In genomic region chr12:96015672-96016071, GRCh38 we compare ENCODE assay signal across 9 cellular contexts. TPM values are rescaled to one million over a fixed set of nuclear protein-coding genes. Genes with fewer than 3 reads are reported as not detected.
DNase-seq lines count a peak whose midpoint lies in the region; FAIRE-seq and TF ChIP-seq lines count a peak whose summit lies in the region.
"Had no signal": no experiment of that assay in that cellular context is flagged by ENCODE, and none has a peak within 500 bp of the region (broad histone marks: within the 10 kb centered on the region; RNA-seq: fewer than 3 reads in every experiment).

No MANE protein-coding gene starts in this region.

- TF ChIP-seq CTCF in endodermal cell (conservative IDR thresholded peaks at IDR 0.05), result peak; percentile 80
- peak; percentile 57 for TF ChIP-seq CTCF in neural cell (IDR thresholded peaks at IDR 0.05; ENCODE audit: poor library complexity, severe bottlenecking)

- no peak overlapping the region for H3K4me3 Mint-ChIP-seq in endodermal cell
- H3K4me3 Mint-ChIP-seq: memory B cell had no signal

- DNase-seq in ELF-1 (ENCODE audit: low read depth, low spot score) (peak; percentile 38), MV-4-11 (lab: John Stamatoyannopoulos, UW) (peak; percentile 33), endodermal cell (peak; percentile 85), cerebellum (ENCODE audit: low spot score) (no peak), H54 (ENCODE audit: insufficient read length, low spot score) (no peak), NK-92 (lab: John Stamatoyannopoulos, UW; ENCODE audit: unreplicated experiment) (no peak)
- DNase-seq: activated naive CD4-positive, alpha-beta T cell treated with anti-CD3 and anti-CD28 coated beads, Interleukin-2, amount 50 U/mL, for 16 hours had no signal

- no peaks in the 10 kb centered on the region for H3K27me3 Mint-ChIP-seq in endodermal cell (ENCODE audit: insufficient read depth)
- H3K27me3 Mint-ChIP-seq: memory B cell had no signal

- H3K4me1 ChIP-seq in endodermal cell (ENCODE audit: control insufficient read depth, insufficient read depth, low read length), result no peaks in the 10 kb centered on the region

- H3K27ac Mint-ChIP-seq in endodermal cell, result no peak overlapping the region
- H3K27ac Mint-ChIP-seq: memory B cell had no signal

- no peak overlapping the region for H3K4me2 ChIP-seq in neural cell (ENCODE audit: low read length)

- TF ChIP-seq EP300 in neural cell (conservative IDR thresholded peaks at IDR 0.05; ENCODE audit: poor library complexity, severe bottlenecking), result no peak

- no peaks in the 10 kb centered on the region for H3K4me1 Mint-ChIP-seq in endodermal cell

- FAIRE-seq in H54 (lab: Jason Lieb, UNC), result no peak

- no peaks in the 10 kb centered on the region for H3K9me3 Mint-ChIP-seq in endodermal cell
- H3K9me3 Mint-ChIP-seq: memory B cell had no signal

- WGBS in endodermal cell (ENCODE audit: insufficient coverage in 1 of 2, insufficient read length in 1 of 2), 2 experiments, result 84 to 91% methylated on average over 5 of the region's 5 CpGs

- no peaks in the 10 kb centered on the region for H4K20me1 ChIP-seq in neural cell (ENCODE audit: insufficient read depth)

- TF ChIP-seq RAD21 in neural cell (conservative IDR thresholded peaks at IDR 0.05), result peak; percentile 51

- TF ChIP-seq POLR2A in H54 (IDR thresholded peaks at IDR 0.05; ENCODE audit: low read depth, low read length), result no peak

- peaks cover 62% of the 10 kb centered on the region for H3K36me3 Mint-ChIP-seq in endodermal cell (ENCODE audit: low read depth)

- no peaks in the 10 kb centered on the region for H3K79me2 ChIP-seq in neural cell (replicated peaks; ENCODE audit: insufficient read depth, low read length)

- H3K9me2 ChIP-seq in neural cell (ENCODE audit: insufficient read depth, low read length), result no peaks in the 10 kb centered on the region

- H3K4me3 ChIP-seq in endodermal cell (ENCODE audit: low read length) (no peak overlapping the region), neural cell (ENCODE audit: low read length) (no peak overlapping the region)

- no peaks in the 10 kb centered on the region for H3F3A ChIP-seq in neural cell (ENCODE audit: insufficient read depth, low read length, poor library complexity, severe bottlenecking)

- H3K36me3 ChIP-seq in endodermal cell (ENCODE audit: control insufficient read depth, insufficient read depth, low read length) (peaks cover 71% of the 10 kb centered on the region), neural cell (ENCODE audit: insufficient read depth, low read length) (no peaks in the 10 kb centered on the region)

- H3K9ac ChIP-seq in endodermal cell (ENCODE audit: extremely low read depth, low read length, poor library complexity, severe bottlenecking) (no peak overlapping the region), neural cell (ENCODE audit: low read length) (no peak overlapping the region)

- H3K27ac ChIP-seq in endodermal cell (ENCODE audit: low read depth, low read length) (no peak overlapping the region), neural cell (ENCODE audit: low read length) (no peak overlapping the region)

- H3K27me3 ChIP-seq in endodermal cell (ENCODE audit: control insufficient read depth, insufficient read depth, low read length, poor library complexity, severe bottlenecking) (no peaks in the 10 kb centered on the region), neural cell (ENCODE audit: insufficient read depth, low read depth, low read length) (no peaks in the 10 kb centered on the region)

- no peaks in the 10 kb centered on the region for H3K9me3 ChIP-seq in endodermal cell (ENCODE audit: control insufficient read depth, low read length)
- H3K9me3 ChIP-seq in neural cell (ENCODE audit: low read length), result no peaks in the 10 kb centered on the region

- no peak overlapping the region for H2AFZ ChIP-seq in neural cell (ENCODE audit: low read depth, low read length)

TF ChIP-seq in neural cell, 6 proteins besides CTCF, POLR2A, EP300 and RAD21:
- TF ChIP-seq MXI1 (conservative IDR thresholded peaks at IDR 0.05; ENCODE audit: poor library complexity, severe bottlenecking) (no peak), SMC3 (conservative IDR thresholded peaks at IDR 0.05; ENCODE audit: poor library complexity) (peak; percentile 70)

RNA-seq across cellular contexts. Expression of gene HAL, which starts 19.5 kb away (rescaled TPM):
- total RNA-seq in endodermal cell (under 1 TPM; 0.31 to 0.49 TPM), cerebellum (0.73 TPM)
- polyA plus RNA-seq in endodermal cell (2013, experiment 1 of 2), result not detected
- 0.33 TPM for polyA plus RNA-seq in endodermal cell (2013, experiment 2 of 2)
- polyA plus RNA-seq in neural cell, result 0.06 TPM in 1 of 2 replicates, not detected in the other
- polyA minus RNA-seq in neural cell, result not detected in 2 replicates

RNA-seq across cellular contexts. Expression of gene LTA4H, which starts 19.7 kb away (rescaled TPM):
- total RNA-seq in endodermal cell (100 to 1,000 TPM; 112 to 141 TPM), cerebellum (48.9 TPM)
- polyA plus RNA-seq in endodermal cell (2013, experiment 1 of 2), result 132 TPM
- polyA plus RNA-seq in endodermal cell (2013, experiment 2 of 2), result 110 TPM
- 54.1 and 55.3 TPM in 2 replicates for polyA plus RNA-seq in neural cell
- 36.3 and 42.8 TPM in 2 replicates for polyA minus RNA-seq in neural cell

Comparison
In these comparisons a context has a peak if more than half of its experiments do, and no peak if none do; other contexts are left out.
1. DNase-seq: peak in ELF-1 (single experiment), MV-4-11 (single experiment) and endodermal cell (single experiment); none in cerebellum (single experiment), H54 (single experiment) and NK-92 (single experiment).